1 cellular context compared by ENCODE assay signal in the genomic region with DNA sequence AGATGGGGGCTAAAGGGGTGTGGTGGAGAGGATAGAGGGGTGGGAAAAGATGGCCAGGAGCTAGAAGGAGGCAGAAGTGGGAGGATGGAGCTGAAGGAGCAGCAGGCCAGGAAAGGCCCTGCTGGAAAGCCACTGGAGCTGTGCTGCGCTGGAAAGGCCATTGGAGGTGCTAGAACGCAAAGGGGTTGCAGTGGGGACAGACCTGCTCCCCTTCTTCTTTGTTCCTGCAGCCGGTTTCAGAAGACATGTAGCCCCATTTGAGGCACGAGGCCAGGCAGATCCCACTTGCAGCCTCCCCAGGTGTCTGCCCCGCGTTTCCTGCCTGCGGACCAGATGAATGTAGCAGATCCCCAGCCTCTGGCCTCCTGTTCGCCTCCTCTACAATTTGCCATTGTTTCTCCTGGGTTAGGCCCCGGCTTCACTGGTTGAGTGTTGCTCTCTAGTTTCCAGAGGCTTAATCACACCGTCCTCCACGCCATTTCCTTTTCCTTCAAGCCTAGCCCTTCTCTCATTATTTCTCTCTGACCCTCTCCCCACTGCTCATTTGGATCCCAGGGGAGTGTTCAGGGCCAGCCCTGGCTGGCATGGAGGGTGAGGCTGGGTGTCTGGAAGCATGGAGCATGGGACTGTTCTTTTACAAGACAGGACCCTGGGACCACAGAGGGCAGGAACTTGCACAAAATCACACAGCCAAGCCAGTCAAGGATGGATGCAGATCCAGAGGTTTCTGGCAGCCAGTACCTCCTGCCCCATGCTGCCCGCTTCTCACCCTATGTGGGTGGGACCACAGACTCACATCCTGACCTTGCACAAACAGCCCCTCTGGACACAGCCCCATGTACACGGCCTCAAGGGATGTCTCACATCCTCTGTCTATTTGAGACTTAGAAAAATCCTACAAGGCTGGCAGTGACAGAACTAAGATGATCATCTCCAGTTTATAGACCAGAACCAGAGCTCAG.
A peak's percentile ranks its signal among the peaks of the same experiment; 100 is the strongest.
TF ChIP-seq lines count a peak whose summit lies in the region.

No MANE protein-coding gene starts in this region.

TF ChIP-seq in HepG2, 621 proteins besides CTCF, POLR2A, EP300 and RAD21:
- TF ChIP-seq ZMYM4 (CRISPR knock-in tag; IDR thresholded peaks at IDR 0.05) (no peak), ZNF468 (CRISPR knock-in tag; IDR thresholded peaks at IDR 0.05) (no peak), DR1 (CRISPR knock-in tag; IDR thresholded peaks at IDR 0.05) (0 out of 2 replicates have a peak, but pooled peaks have one; percentile 25), AGO1 (IDR thresholded peaks at IDR 0.05; ENCODE audit: low read depth, low read length, poor library complexity, severe bottlenecking) (peak; percentile 70)
- TF ChIP-seq, protein P1, sequence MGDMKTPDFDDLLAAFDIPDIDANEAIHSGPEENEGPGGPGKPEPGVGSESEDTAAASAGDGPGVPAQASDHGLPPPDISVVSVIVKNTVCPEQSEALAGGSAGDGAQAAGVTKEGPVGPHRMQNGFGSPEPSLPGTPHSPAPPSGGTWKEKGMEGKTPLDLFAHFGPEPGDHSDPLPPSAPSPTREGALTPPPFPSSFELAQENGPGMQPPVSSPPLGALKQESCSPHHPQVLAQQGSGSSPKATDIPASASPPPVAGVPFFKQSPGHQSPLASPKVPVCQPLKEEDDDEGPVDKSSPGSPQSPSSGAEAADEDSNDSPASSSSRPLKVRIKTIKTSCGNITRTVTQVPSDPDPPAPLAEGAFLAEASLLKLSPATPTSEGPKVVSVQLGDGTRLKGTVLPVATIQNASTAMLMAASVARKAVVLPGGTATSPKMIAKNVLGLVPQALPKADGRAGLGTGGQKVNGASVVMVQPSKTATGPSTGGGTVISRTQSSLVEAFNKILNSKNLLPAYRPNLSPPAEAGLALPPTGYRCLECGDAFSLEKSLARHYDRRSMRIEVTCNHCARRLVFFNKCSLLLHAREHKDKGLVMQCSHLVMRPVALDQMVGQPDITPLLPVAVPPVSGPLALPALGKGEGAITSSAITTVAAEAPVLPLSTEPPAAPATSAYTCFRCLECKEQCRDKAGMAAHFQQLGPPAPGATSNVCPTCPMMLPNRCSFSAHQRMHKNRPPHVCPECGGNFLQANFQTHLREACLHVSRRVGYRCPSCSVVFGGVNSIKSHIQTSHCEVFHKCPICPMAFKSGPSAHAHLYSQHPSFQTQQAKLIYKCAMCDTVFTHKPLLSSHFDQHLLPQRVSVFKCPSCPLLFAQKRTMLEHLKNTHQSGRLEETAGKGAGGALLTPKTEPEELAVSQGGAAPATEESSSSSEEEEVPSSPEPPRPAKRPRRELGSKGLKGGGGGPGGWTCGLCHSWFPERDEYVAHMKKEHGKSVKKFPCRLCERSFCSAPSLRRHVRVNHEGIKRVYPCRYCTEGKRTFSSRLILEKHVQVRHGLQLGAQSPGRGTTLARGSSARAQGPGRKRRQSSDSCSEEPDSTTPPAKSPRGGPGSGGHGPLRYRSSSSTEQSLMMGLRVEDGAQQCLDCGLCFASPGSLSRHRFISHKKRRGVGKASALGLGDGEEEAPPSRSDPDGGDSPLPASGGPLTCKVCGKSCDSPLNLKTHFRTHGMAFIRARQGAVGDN (CRISPR knock-in tag; IDR thresholded peaks at IDR 0.05): 0 out of 2 replicates have a peak, but pooled peaks have one; percentile 21
- TF ChIP-seq, protein P2, sequence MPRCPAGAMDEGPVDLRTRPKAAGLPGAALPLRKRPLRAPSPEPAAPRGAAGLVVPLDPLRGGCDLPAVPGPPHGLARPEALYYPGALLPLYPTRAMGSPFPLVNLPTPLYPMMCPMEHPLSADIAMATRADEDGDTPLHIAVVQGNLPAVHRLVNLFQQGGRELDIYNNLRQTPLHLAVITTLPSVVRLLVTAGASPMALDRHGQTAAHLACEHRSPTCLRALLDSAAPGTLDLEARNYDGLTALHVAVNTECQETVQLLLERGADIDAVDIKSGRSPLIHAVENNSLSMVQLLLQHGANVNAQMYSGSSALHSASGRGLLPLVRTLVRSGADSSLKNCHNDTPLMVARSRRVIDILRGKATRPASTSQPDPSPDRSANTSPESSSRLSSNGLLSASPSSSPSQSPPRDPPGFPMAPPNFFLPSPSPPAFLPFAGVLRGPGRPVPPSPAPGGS (CRISPR knock-in tag; IDR thresholded peaks at IDR 0.05): peak; percentile 34; the same call in 1 of the 2 replicates
